ENCODE assay signal across 1 cellular context in genomic region chr6:31586596-31586995, GRCh38.
A peak's percentile ranks its signal among the peaks of the same experiment; 100 is the strongest.
TF ChIP-seq lines count a peak whose summit lies in the region.

No MANE protein-coding gene starts in this region.

TF ChIP-seq in GM12878, 131 proteins besides CTCF, POLR2A, EP300 and RAD21 (continued from another document):
- TF ChIP-seq ETV6 (conservative IDR thresholded peaks at IDR 0.05 in 1 of 2, IDR thresholded peaks at IDR 0.05 in 1 of 2; ENCODE audit: borderline replicate concordance in 1 of 2, low read depth in 1 of 2) (no peak; a peak in 1 of 4 replicates), KDM1A (IDR thresholded peaks at IDR 0.05; ENCODE audit: borderline replicate concordance) (no peak), CREB1 (IDR thresholded peaks at IDR 0.05; ENCODE audit: low read depth) (no peak), WRNIP1 (IDR thresholded peaks at IDR 0.05; ENCODE audit: borderline replicate concordance, low read depth, low read length) (no peak), E2F4 (IDR thresholded peaks at IDR 0.05; ENCODE audit: low read depth, low read length) (no peak), TAF1 (IDR thresholded peaks at IDR 0.05; ENCODE audit: borderline replicate concordance, low read depth, low read length) (peak; percentile 22; the same call in 1 of the 2 replicates), GABPA (IDR thresholded peaks at IDR 0.05; ENCODE audit: low read depth) (no peak), PAX8 (IDR thresholded peaks at IDR 0.05) (no peak), BHLHE40 (IDR thresholded peaks at IDR 0.05; ENCODE audit: borderline replicate concordance in 1 of 2, low read depth in 2 of 2, low read length in 1 of 2) (no peak), RFX5 (IDR thresholded peaks at IDR 0.05; ENCODE audit: low read depth, low read length) (no peak), RCOR1 (conservative IDR thresholded peaks at IDR 0.05; ENCODE audit: low read depth, low read length) (peak; percentile 76; the same call in 1 of the 2 replicates), TCF7 (IDR thresholded peaks at IDR 0.05; ENCODE audit: borderline replicate concordance) (no peak), IRF5 (IDR thresholded peaks at IDR 0.05; ENCODE audit: borderline replicate concordance) (no peak), ATF3 (IDR thresholded peaks at IDR 0.05; ENCODE audit: borderline replicate concordance, extremely low read depth, low read depth, low read length) (no peak), REST (IDR thresholded peaks at IDR 0.05; ENCODE audit: low read depth, low read length) (no peak), IRF4 (IDR thresholded peaks at IDR 0.05; ENCODE audit: low read depth, low read length) (no peak), SUPT20H (IDR thresholded peaks at IDR 0.05; ENCODE audit: borderline replicate concordance, control insufficient read depth, low read depth, low read length) (no peak), ZZZ3 (IDR thresholded peaks at IDR 0.05; ENCODE audit: control insufficient read depth, insufficient read length, low read depth) (no peak), USF2 (IDR thresholded peaks at IDR 0.05; ENCODE audit: borderline replicate concordance, low read depth, low read length) (no peak), ELK1 (IDR thresholded peaks at IDR 0.05; ENCODE audit: low read depth, low read length) (no peak), YY1 (IDR thresholded peaks at IDR 0.05; ENCODE audit: low read depth, low read length) (0 out of 2 replicates have a peak, but pooled peaks have one; percentile 27), HDAC2 (IDR thresholded peaks at IDR 0.05) (no peak), IRF3 (IDR thresholded peaks at IDR 0.05) (no peak)
TF ChIP-seq in GM12878: peak in this region for 13.
